8 cellular contexts compared by ENCODE assay signal in genomic region chr1:37596182-37596667, GRCh38. TPM values are rescaled to one million over a fixed set of nuclear protein-coding genes. Genes with fewer than 3 reads are reported as not detected.
DNase-seq lines count a peak whose midpoint lies in the region; ATAC-seq and TF ChIP-seq lines count a peak whose summit lies in the region.

No MANE protein-coding gene starts in this region.

- H3K27me3 Mint-ChIP-seq in GM23338 (ENCODE audit: insufficient read depth, low read depth, poor library complexity), result no peaks in the 10 kb centered on the region

- no peaks in the 10 kb centered on the region for H3K9me3 Mint-ChIP-seq in GM23338

- intact Hi-C loops in heart left ventricle (cut with DNase I), result loop anchor here in 4 of 10 donors (5.0 to 10.0 kb wide), 4 partner anchors 86 to 1239 kb away; partner anchors contain the start of genes C1orf122 (in 1 of the 4), CDCA8 (in 1 of the 4) and YRDC (in 1 of the 4)

- no peaks in the 10 kb centered on the region for H3F3A ChIP-seq in GM23338 (replicated peaks; ENCODE audit: low read depth)

- H3K4me1 ChIP-seq in GM23338 (ENCODE audit: insufficient read depth), result peaks cover 6% of the 10 kb centered on the region
- peaks cover 2 to 24% (median 16%) of the 10 kb centered on the region in 12 donors for H3K4me1 ChIP-seq in heart left ventricle

- H3K79me2 ChIP-seq in GM23338 (replicated peaks; ENCODE audit: insufficient read depth), result peaks cover 40% of the 10 kb centered on the region

- H3K9me3 ChIP-seq in heart left ventricle, result no peaks in the 10 kb centered on the region

- ATAC-seq in GM23338 (no peak; the same call in 2 of the 3 replicates), heart left ventricle (peak in 2 of 4 donors; percentile 8 to 35), GM19467 (IDR thresholded peaks at IDR 0.05; ENCODE audit: unreplicated experiment) (no peak)

- peaks cover 34% of the 10 kb centered on the region for H4K20me1 ChIP-seq in GM23338 (replicated peaks; ENCODE audit: insufficient read depth)

- H3K27ac Mint-ChIP-seq in GM23338, result no peak overlapping the region

- H3K36me3 ChIP-seq in GM23338 (ENCODE audit: insufficient read depth) (peaks cover 22% of the 10 kb centered on the region; the same call in 1 of the 2 replicates), heart left ventricle (peaks cover 0 to 30% (median 24%) of the 10 kb centered on the region in 9 donors)

- 0 to 2% (median 0%) methylated on average over 3 of the region's 3 CpGs for whole genome bisulfite sequencing in heart left ventricle, 4 donors

- no peak for TF ChIP-seq CTCF in GM23338 (conservative IDR thresholded peaks at IDR 0.05; ENCODE audit: low read depth in 2 of 2)
- TF ChIP-seq CTCF in WI38 (IDR thresholded peaks at IDR 0.05; ENCODE audit: low read depth, low read length), result no peak
- TF ChIP-seq CTCF in heart left ventricle (IDR thresholded peaks at IDR 0.05), result no peak

- no peaks in the 10 kb centered on the region for H3K9me2 ChIP-seq in GM23338 (ENCODE audit: insufficient read depth)

- no peak overlapping the region for H3K27ac ChIP-seq in GM23338 (ENCODE audit: low read depth)
- peak overlapping the region in 11 of 12 donors; percentile 50 to 84 (median 75) for H3K27ac ChIP-seq in heart left ventricle
- H3K27ac ChIP-seq in skin epidermis, result peak overlapping the region in 18 of 21 experiments; percentile 46 to 88 (median 82)

- H2AFZ ChIP-seq in GM23338, result 0 out of 2 replicates have a peak overlapping the region, but pooled peaks have one; percentile 74

- no peak for DNase-seq in GM23338 (ENCODE audit: low spot score)
- DNase-seq in heart left ventricle, result no peak
- DNase-seq in DMS53 treated with DMSO at 0.1 percent for 48 hours (lab: John Stamatoyannopoulos, UW; ENCODE audit: unreplicated experiment), result no peak
- DNase-seq in stimulated activated CD4-positive, alpha-beta T cell treated with anti-CD3 and anti-CD28 coated beads, Interleukin-1b, Interleukin-23, amount 100 ng/mL, for 48 hours, result no peak
- DNase-seq in UCSD-AML1 (lab: John Stamatoyannopoulos, UW; ENCODE audit: unreplicated experiment), result no peak

- peaks cover 23% of the 10 kb centered on the region for H3K36me3 Mint-ChIP-seq in GM23338 (ENCODE audit: low read depth)

- H3K4me3 ChIP-seq in GM23338 (peak overlapping the region; percentile 74), WI38 (ENCODE audit: low read depth, low read length) (peak overlapping the region; percentile 98), heart left ventricle (peak overlapping the region in 11 of 12 donors; percentile 61 to 88 (median 74)), skin epidermis (peak overlapping the region; percentile 56 to 81 (median 70))

- peak overlapping the region; percentile 100 for H3K4me3 Mint-ChIP-seq in GM23338

- H3K4me2 ChIP-seq in GM23338, result peak overlapping the region; percentile 71

- no peaks in the 10 kb centered on the region; the same call in 1 of the 2 replicates for H3K27me3 ChIP-seq in GM23338 (ENCODE audit: insufficient read depth)
- H3K27me3 ChIP-seq in heart left ventricle, result no peaks in the 10 kb centered on the region

- H3K4me1 Mint-ChIP-seq in GM23338, result peaks cover 3% of the 10 kb centered on the region; the same call in 1 of the 3 replicates

- no peak for TF ChIP-seq POLR2A in heart left ventricle (IDR thresholded peaks at IDR 0.05)

TF ChIP-seq in GM23338, 12 proteins besides CTCF, POLR2A, EP300 and RAD21 (continues in another document):
- TF ChIP-seq JUNB (IDR thresholded peaks at IDR 0.05; ENCODE audit: unreplicated experiment) (no peak), NANOG (IDR thresholded peaks at IDR 0.05; ENCODE audit: borderline replicate concordance) (no peak), ZNF331 (CRISPR knock-in tag; IDR thresholded peaks at IDR 0.05; ENCODE audit: low read depth) (no peak), ETS1 (IDR thresholded peaks at IDR 0.05) (no peak), STAT1 (IDR thresholded peaks at IDR 0.05; ENCODE audit: unreplicated experiment) (no peak), REST (IDR thresholded peaks at IDR 0.05; ENCODE audit: unreplicated experiment) (no peak)

RNA-seq across cellular contexts. Expression of gene GNL2, which starts 0.5 kb away (rescaled TPM):
- 66.1 and 78.4 TPM in 2 replicates for total RNA-seq in GM23338 (2014; rRNA removed; shearing (Covaris generic))
- polyA plus RNA-seq in GM23338 (2016; fragmentation: Nextera tagmentation; extraction: Ambion mirVana) (105 and 121 TPM in 2 replicates), heart left ventricle (10 to 100 TPM; 39.0 to 76.7 TPM)
- total RNA-seq in heart left ventricle, result 10 to 100 TPM; 19.4 to 29.7 (median 23.8) TPM

RNA-seq across cellular contexts. Expression of gene RSPO1, which starts 38.5 kb away (rescaled TPM):
- 0.19 TPM in 1 of 2 replicates, not detected in the other for total RNA-seq in GM23338 (2014; rRNA removed; shearing (Covaris generic))
- 0.11 and 0.12 TPM in 2 replicates for polyA plus RNA-seq in GM23338 (2016; fragmentation: Nextera tagmentation; extraction: Ambion mirVana)
- total RNA-seq in heart left ventricle, result 10 to 100 TPM in 1 of 9 donors, not detected in 8; 13.2 TPM
- polyA plus RNA-seq in heart left ventricle, result not detected

RNA-seq across cellular contexts. Expression of gene DNALI1, which starts 39.5 kb away (rescaled TPM):
- total RNA-seq in GM23338 (2014; rRNA removed; shearing (Covaris generic)), result 5.4 TPM in 2 replicates
- polyA plus RNA-seq in GM23338 (2016; fragmentation: Nextera tagmentation; extraction: Ambion mirVana) (21.6 and 25.6 TPM in 2 replicates), heart left ventricle (1 to 10 TPM; 1.9 to 5.2 TPM)
- total RNA-seq in heart left ventricle, result 10 to 100 TPM in 1 of 9 donors, 1 to 10 TPM in 8; 2.0 to 12.5 (median 3.3) TPM

RNA-seq across cellular contexts. Expression of gene SNIP1, which starts 42.1 kb away (rescaled TPM):
- total RNA-seq in GM23338 (2014; rRNA removed; shearing (Covaris generic)), result 11.4 and 13.3 TPM in 2 replicates
- polyA plus RNA-seq in GM23338 (2016; fragmentation: Nextera tagmentation; extraction: Ambion mirVana), result 5.1 and 7.0 TPM in 2 replicates
- 10 to 100 TPM in 2 of 9 donors, 1 to 10 TPM in 7; 6.8 to 11.2 (median 9.0) TPM for total RNA-seq in heart left ventricle
- polyA plus RNA-seq in heart left ventricle, result 1 to 10 TPM; 3.0 to 6.9 TPM
